Comparison of ENCODE assay signal across 3 cellular contexts in genomic region chr2:65529419-65529818, GRCh38.
TF ChIP-seq lines count a peak whose summit lies in the region.

No MANE protein-coding gene starts in this region.

TF ChIP-seq in SK-N-SH, 30 proteins besides CTCF, POLR2A, EP300 and RAD21 (continued from another document):
- TF ChIP-seq GATA2 (CRISPR knock-in tag; IDR thresholded peaks at IDR 0.05), result peak; percentile 56; the same call in 1 of the 2 replicates

TF ChIP-seq in SK-N-SH treated with all-trans-retinoic acid at 6 μM for 48 hours, 23 proteins besides CTCF, POLR2A, EP300 and RAD21 (continued from another document):
- TF ChIP-seq, protein P1, sequence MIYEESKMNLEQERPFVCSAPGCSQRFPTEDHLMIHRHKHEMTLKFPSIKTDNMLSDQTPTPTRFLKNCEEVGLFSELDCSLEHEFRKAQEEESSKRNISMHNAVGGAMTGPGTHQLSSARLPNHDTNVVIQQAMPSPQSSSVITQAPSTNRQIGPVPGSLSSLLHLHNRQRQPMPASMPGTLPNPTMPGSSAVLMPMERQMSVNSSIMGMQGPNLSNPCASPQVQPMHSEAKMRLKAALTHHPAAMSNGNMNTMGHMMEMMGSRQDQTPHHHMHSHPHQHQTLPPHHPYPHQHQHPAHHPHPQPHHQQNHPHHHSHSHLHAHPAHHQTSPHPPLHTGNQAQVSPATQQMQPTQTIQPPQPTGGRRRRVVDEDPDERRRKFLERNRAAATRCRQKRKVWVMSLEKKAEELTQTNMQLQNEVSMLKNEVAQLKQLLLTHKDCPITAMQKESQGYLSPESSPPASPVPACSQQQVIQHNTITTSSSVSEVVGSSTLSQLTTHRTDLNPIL (CRISPR knock-in tag; IDR thresholded peaks at IDR 0.05; ENCODE audit: low read depth), result no peak
- TF ChIP-seq ZFP3 (CRISPR knock-in tag; IDR thresholded peaks at IDR 0.05) (no peak), TOX (CRISPR knock-in tag; IDR thresholded peaks at IDR 0.05; ENCODE audit: borderline replicate concordance) (no peak), OSR1 (CRISPR knock-in tag; IDR thresholded peaks at IDR 0.05) (no peak), PPARA (CRISPR knock-in tag; IDR thresholded peaks at IDR 0.05; ENCODE audit: borderline replicate concordance) (no peak), GLIS3 (CRISPR knock-in tag; IDR thresholded peaks at IDR 0.05) (no peak), RARB (CRISPR knock-in tag; IDR thresholded peaks at IDR 0.05) (no peak), ZFP30 (CRISPR knock-in tag; IDR thresholded peaks at IDR 0.05) (no peak), ZNF70 (CRISPR knock-in tag; IDR thresholded peaks at IDR 0.05) (no peak), ZNF8 (CRISPR knock-in tag; IDR thresholded peaks at IDR 0.05) (no peak), PATZ1 (CRISPR knock-in tag; IDR thresholded peaks at IDR 0.05; ENCODE audit: borderline replicate concordance) (no peak), ZNF565 (CRISPR knock-in tag; conservative IDR thresholded peaks at IDR 0.05; ENCODE audit: low read depth) (no peak), POU6F1 (CRISPR knock-in tag; IDR thresholded peaks at IDR 0.05; ENCODE audit: borderline replicate concordance, low read depth) (no peak), ESRRG (CRISPR knock-in tag; IDR thresholded peaks at IDR 0.05) (no peak), ARNTL (CRISPR knock-in tag; IDR thresholded peaks at IDR 0.05; ENCODE audit: borderline replicate concordance, low read depth) (no peak), SNAI2 (CRISPR knock-in tag; IDR thresholded peaks at IDR 0.05) (no peak)
- TF ChIP-seq, protein P2, sequence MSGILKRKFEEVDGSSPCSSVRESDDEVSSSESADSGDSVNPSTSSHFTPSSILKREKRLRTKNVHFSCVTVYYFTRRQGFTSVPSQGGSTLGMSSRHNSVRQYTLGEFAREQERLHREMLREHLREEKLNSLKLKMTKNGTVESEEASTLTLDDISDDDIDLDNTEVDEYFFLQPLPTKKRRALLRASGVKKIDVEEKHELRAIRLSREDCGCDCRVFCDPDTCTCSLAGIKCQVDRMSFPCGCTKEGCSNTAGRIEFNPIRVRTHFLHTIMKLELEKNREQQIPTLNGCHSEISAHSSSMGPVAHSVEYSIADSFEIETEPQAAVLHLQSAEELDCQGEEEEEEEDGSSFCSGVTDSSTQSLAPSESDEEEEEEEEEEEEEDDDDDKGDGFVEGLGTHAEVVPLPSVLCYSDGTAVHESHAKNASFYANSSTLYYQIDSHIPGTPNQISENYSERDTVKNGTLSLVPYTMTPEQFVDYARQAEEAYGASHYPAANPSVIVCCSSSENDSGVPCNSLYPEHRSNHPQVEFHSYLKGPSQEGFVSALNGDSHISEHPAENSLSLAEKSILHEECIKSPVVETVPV (CRISPR knock-in tag; IDR thresholded peaks at IDR 0.05), result no peak

TF ChIP-seq in K562, 482 proteins besides CTCF, POLR2A, EP300 and RAD21:
- 0 out of 2 replicates have a peak, but pooled peaks have one; percentile 28 for TF ChIP-seq ZBTB33 (CRISPR knock-in tag; IDR thresholded peaks at IDR 0.05)
- TF ChIP-seq ZNF316 (IDR thresholded peaks at IDR 0.05), result no peak
- no peak for TF ChIP-seq PHB2 (IDR thresholded peaks at IDR 0.05; ENCODE audit: low read depth)
